ENCODE assay signal across 20 cellular contexts in the genomic region with DNA sequence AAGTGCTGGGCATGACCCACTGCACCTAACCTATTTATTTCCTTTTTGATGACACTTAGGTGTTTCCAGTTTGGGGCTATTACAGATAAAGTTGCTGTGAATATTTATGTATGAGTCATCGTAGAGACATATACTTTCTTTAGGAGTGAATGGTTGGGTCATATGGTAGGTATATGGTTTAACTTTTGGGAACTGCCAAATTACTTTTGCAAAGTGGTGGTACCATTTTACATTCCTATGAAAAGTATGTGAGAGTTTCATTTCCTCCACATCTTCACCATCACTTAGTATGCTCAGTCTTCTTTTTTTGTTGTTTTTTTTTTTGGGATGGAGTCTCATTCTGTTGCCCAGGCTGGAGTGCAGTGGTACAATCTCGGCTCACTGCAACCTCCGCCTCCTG. TPM values are rescaled to one million over a fixed set of nuclear protein-coding genes. Genes with fewer than 3 reads are reported as not detected.
DNase-seq lines count a peak whose midpoint lies in the region; ATAC-seq, FAIRE-seq and TF ChIP-seq lines count a peak whose summit lies in the region.
"Had no signal": no experiment of that assay in that cellular context is flagged by ENCODE, and none has a peak within 500 bp of the region (broad histone marks: within the 10 kb centered on the region; RNA-seq: fewer than 3 reads in every experiment).

No MANE protein-coding gene starts in this region.

- H3K27ac ChIP-seq in HepG2 (ENCODE audit: extremely low read length, insufficient read depth, low read length) (no peak overlapping the region), right lobe of liver (no peak overlapping the region), K562 (ENCODE audit: extremely low read depth, low read depth, low read length) (no peak overlapping the region)
- H3K27ac ChIP-seq: BLaER1 treated with 17β-estradiol and CSF1 and Interleukin-3, amounts not matched to agents 10 nM and 100 nM; GM23248 had no signal

- TF ChIP-seq POLR2A in HepG2 (IDR thresholded peaks at IDR 0.05; ENCODE audit: insufficient read depth in 1 of 2, low read depth in 2 of 2, low read length in 2 of 2) (no peak), right lobe of liver (IDR thresholded peaks at IDR 0.05) (no peak), K562 (conservative IDR thresholded peaks at IDR 0.05) (no peak)

- FAIRE-seq in HepG2 (lab: Jason Lieb, UNC) (no peak), K562 (lab: Jason Lieb, UNC) (no peak)
- FAIRE-seq: G401.6, GM12891, H54, HTR-8/SVneo had no signal

- no peak overlapping the region for H2AFZ ChIP-seq in HepG2 (ENCODE audit: low read length)
- H2AFZ ChIP-seq in K562 (ENCODE audit: low read depth, low read length) = no peak overlapping the region
- H2AFZ ChIP-seq: GM23248 had no signal

- H3K9me3 ChIP-seq in HepG2 (ENCODE audit: low read length) = no peaks in the 10 kb centered on the region
- H3K9me3 ChIP-seq in right lobe of liver = no peaks in the 10 kb centered on the region
- no peaks in the 10 kb centered on the region; the same call in 1 of the 2 replicates for H3K9me3 ChIP-seq in K562 (replicated peaks; ENCODE audit: control insufficient read depth, insufficient read depth, low read depth, low read length)

- peak; percentile 19 to 28 for ATAC-seq in activated CD4-positive, CD25-positive, alpha-beta regulatory T cell treated with anti-CD3 and anti-CD28 coated beads, Interleukin-2, amount 50 U/mL, for 24 hours
- ATAC-seq in HepG2 (no peak), right lobe of liver (no peak), K562 (peak; percentile 2)
- ATAC-seq: HCT116 had no signal

- H3K4me3 ChIP-seq in HepG2 (replicated peaks in 1 of 3; ENCODE audit: insufficient read depth in 1 of 3, low read depth in 2 of 3, low read length in 3 of 3) = no peak overlapping the region
- H3K4me3 ChIP-seq in right lobe of liver = no peak overlapping the region
- H3K4me3 ChIP-seq in K562 = no peak overlapping the region
- H3K4me3 ChIP-seq: BLaER1 treated with 17β-estradiol and CSF1 and Interleukin-3, amounts not matched to agents 10 nM and 100 nM; GM23248 had no signal

- H3K36me3 ChIP-seq in HepG2 (replicated peaks in 1 of 2; ENCODE audit: control insufficient read depth in 1 of 2, insufficient read depth in 2 of 2, low read length in 2 of 2) = no peaks in the 10 kb centered on the region
- H3K36me3 ChIP-seq in right lobe of liver = no peaks in the 10 kb centered on the region
- H3K36me3 ChIP-seq in K562 (ENCODE audit: control insufficient read depth, insufficient read depth, low read length) = no peaks in the 10 kb centered on the region; the same call in 2 of the 3 replicates
- H3K36me3 ChIP-seq: BLaER1 treated with 17β-estradiol and CSF1 and Interleukin-3, amounts not matched to agents 10 nM and 100 nM had no signal

- CTCF ChIA-PET in HepG2 (lab: Yijun Ruan, JAX; ENCODE audit: low intra/inter-chr PET ratio, low total read pairs) = no interaction called here
- CTCF ChIA-PET in K562 (lab: Yijun Ruan, JAX; ENCODE audit: low intra/inter-chr PET ratio) = no interaction called here

- H3K79me2 ChIP-seq in HepG2 (ENCODE audit: insufficient read depth, low read length) = no peaks in the 10 kb centered on the region
- H3K79me2 ChIP-seq in K562 (ENCODE audit: control insufficient read depth, insufficient read depth, low read length) = no peaks in the 10 kb centered on the region

- H3K9me1 ChIP-seq in K562 (ENCODE audit: control insufficient read depth, insufficient read depth, low read length) = no peaks in the 10 kb centered on the region

- no TSS peak for BruUV-seq in HepG2 (replicated peaks; lab: Mats Ljungman, UMichigan)
- no TSS peak for BruUV-seq in K562 (replicated peaks; lab: Mats Ljungman, UMichigan)

- H3K4me1 ChIP-seq in HepG2 (ENCODE audit: insufficient read depth, low read length) (peaks cover 40% of the 10 kb centered on the region), right lobe of liver (peaks cover 0 to 1% (median 0%) of the 10 kb centered on the region in 4 donors), K562 (replicated peaks in 1 of 2; ENCODE audit: control insufficient read depth in 2 of 2, insufficient read depth in 2 of 2, low read length in 2 of 2) (peaks cover 0 to 16% of the 10 kb centered on the region in 2 experiments; a peak in 3 of 5 replicates)

- in situ Hi-C loops in HepG2 (cut with HindIII; ENCODE audit: extremely low pct_ligation_motif_present, low pct_unique_long_range_greater_than_20kb) (no loop called here), K562 (cut with MboI) (no loop called here)

- TF ChIP-seq RAD21 in HepG2 (CRISPR knock-in tag; IDR thresholded peaks at IDR 0.05) = no peak
- TF ChIP-seq RAD21 in K562 (CRISPR knock-in tag; conservative IDR thresholded peaks at IDR 0.05 in 1 of 2, IDR thresholded peaks at IDR 0.05 in 1 of 2) = no peak

- 88% methylated on average over 3 of the region's 3 CpGs for whole genome bisulfite sequencing in HepG2 (ENCODE audit: low lambda C conversion rate)
- WGBS in right lobe of liver (ENCODE audit: insufficient coverage, low coverage, low lambda C conversion rate, missing lambda C conversion rate) = 77% methylated on average over 3 of the region's 3 CpGs
- 17% methylated on average over 3 of the region's 3 CpGs for WGBS in K562 (ENCODE audit: insufficient coverage, low coverage, missing lambda C conversion rate)

- POLR2A ChIA-PET in HepG2 (lab: Yijun Ruan, JAX) = no interaction called here
- POLR2A ChIA-PET in K562 (lab: Yijun Ruan, JAX) = interaction anchor here (1.8 to 3.0 kb wide), 2 partner anchors 11 to 205 kb away, joined by 4 to 11 read pairs; partner anchors contain the start of gene SRSF7

- H4K20me1 ChIP-seq in HepG2 (ENCODE audit: insufficient read depth, low read length) (no peaks in the 10 kb centered on the region), K562 (replicated peaks; ENCODE audit: control insufficient read depth, insufficient read depth, low read length) (no peaks in the 10 kb centered on the region)
- H4K20me1 ChIP-seq: BLaER1 treated with 17β-estradiol and CSF1 and Interleukin-3, amounts not matched to agents 10 nM and 100 nM had no signal

- intact Hi-C loops in HepG2 (cut with micrococcal nuclease; ENCODE audit: unreplicated experiment) (no loop called here), right lobe of liver (cut with DNase I) (no loop called here), K562 (cut with micrococcal nuclease) (no loop called here)

- H3K27me3 ChIP-seq in HepG2 (ENCODE audit: control insufficient read depth in 1 of 2, insufficient read depth in 2 of 2, low read length in 2 of 2) (no peaks in the 10 kb centered on the region), right lobe of liver (no peaks in the 10 kb centered on the region), K562 (ENCODE audit: control insufficient read depth in 2 of 2, insufficient read depth in 2 of 2, low read length in 2 of 2) (no peaks in the 10 kb centered on the region)
- H3K27me3 ChIP-seq: BLaER1 treated with 17β-estradiol and CSF1 and Interleukin-3, amounts not matched to agents 10 nM and 100 nM had no signal

- no peak overlapping the region for H3K4me2 ChIP-seq in HepG2 (ENCODE audit: low read depth, low read length)
- no peak overlapping the region for H3K4me2 ChIP-seq in K562 (ENCODE audit: insufficient read depth, low read length)
- H3K4me2 ChIP-seq: BLaER1 treated with 17β-estradiol and CSF1 and Interleukin-3, amounts not matched to agents 10 nM and 100 nM had no signal

- DNase-seq in activated CD4-positive, CD25-positive, alpha-beta regulatory T cell treated with anti-CD3 and anti-CD28 coated beads, Interleukin-2, amount 50 U/mL, for 72 hours = no peak
- DNase-seq in HepG2 (ENCODE audit: low spot score) (no peak), right lobe of liver (no peak), K562 (ENCODE audit: extremely low read depth in 1 of 4, low spot score in 3 of 4) (no peak), NCI-H1092 treated with DMSO at 0.1 percent for 48 hours (lab: John Stamatoyannopoulos, UW) (no peak), NCI-H2107 (lab: John Stamatoyannopoulos, UW) (no peak)
- DNase-seq: 8988T; ACHN; Calu3; CD4-positive, alpha-beta T cell; DMS 273 treated with DMSO at 0.1 percent for 48 hours; DMS79; GM23248 had no signal

- TF ChIP-seq EP300 in HepG2 (IDR thresholded peaks at IDR 0.05; ENCODE audit: low read depth in 2 of 2, low read length in 2 of 2) = no peak
- no peak for TF ChIP-seq EP300 in HepG2 (CRISPR knock-in tag; IDR thresholded peaks at IDR 0.05; ENCODE audit: borderline replicate concordance)
- no peak for TF ChIP-seq EP300 in K562 (IDR thresholded peaks at IDR 0.05; ENCODE audit: low read length)

- H3K9ac ChIP-seq in HepG2 (ENCODE audit: insufficient read depth, low read depth, low read length) = no peak overlapping the region
- H3K9ac ChIP-seq in K562 (ENCODE audit: insufficient read depth in 1 of 2, low read depth in 2 of 2, low read length in 2 of 2) = no peak overlapping the region
- H3K9ac ChIP-seq: BLaER1 treated with 17β-estradiol and CSF1 and Interleukin-3, amounts not matched to agents 10 nM and 100 nM; GM23248 had no signal

- TF ChIP-seq CTCF in HepG2 (CRISPR knock-in tag; IDR thresholded peaks at IDR 0.05) (no peak), right lobe of liver (IDR thresholded peaks at IDR 0.05) (no peak), K562 (IDR thresholded peaks at IDR 0.05 in 2 of 3, conservative IDR thresholded peaks at IDR 0.05 in 1 of 3; ENCODE audit: insufficient read depth in 2 of 3, low read depth in 1 of 3, low read length in 3 of 3) (no peak)

RNA-seq across cellular contexts. Expression of gene HNRNPLL, which starts 56.1 kb away (rescaled TPM):
- 91.9 and 103 TPM in 2 replicates for total RNA-seq in HepG2 (2016; rRNA removed; fragmentation: Illumina TruSeq; extraction: Trizol)
- total RNA-seq in HepG2 (2016; cell fraction: cytosol; rRNA removed; fragmentation: Illumina TruSeq; extraction: Trizol; ENCODE audit: low read depth) = 52.7 and 54.6 TPM in 2 replicates
- 92.9 and 108 TPM in 2 replicates for total RNA-seq in HepG2 (2016; cell fraction: insoluble cytoplasmic fraction; rRNA removed; fragmentation: Illumina TruSeq; extraction: Trizol)
- total RNA-seq in HepG2 (2016; cell fraction: membrane; rRNA removed; fragmentation: Illumina TruSeq; extraction: Trizol) = 54.8 and 56.7 TPM in 2 replicates
- 147 and 151 TPM in 2 replicates for total RNA-seq in HepG2 (2016; cell fraction: nucleus; rRNA removed; fragmentation: Illumina TruSeq; extraction: Trizol)
- 34.3 and 49.4 TPM in 2 replicates for polyA plus RNA-seq in HepG2 (2011; rRNA removed)
- 17.6 and 20.9 TPM in 2 replicates for polyA plus RNA-seq in HepG2 (2011; cell fraction: cytosol; rRNA removed)
- 29.2 and 34.2 TPM in 2 replicates for polyA plus RNA-seq in HepG2 (2011; cell fraction: nucleus; rRNA removed)
- 32.8 and 45.3 TPM in 2 replicates for polyA plus RNA-seq in HepG2 (2012)
- polyA plus RNA-seq in HepG2 (2016; cell fraction: cytosol; fragmentation: Illumina TruSeq; extraction: Trizol; ENCODE audit: low read depth) = 13.0 and 17.4 TPM in 2 replicates
- 75.8 and 78.0 TPM in 2 replicates for polyA plus RNA-seq in HepG2 (2016; cell fraction: insoluble cytoplasmic fraction; fragmentation: Illumina TruSeq; extraction: Trizol; ENCODE audit: low read depth)
- 27.6 and 27.9 TPM in 2 replicates for polyA plus RNA-seq in HepG2 (2016; cell fraction: membrane; fragmentation: Illumina TruSeq; extraction: Trizol; ENCODE audit: low read depth)
- polyA plus RNA-seq in HepG2 (2016; cell fraction: nucleus; fragmentation: Illumina TruSeq; extraction: Trizol; ENCODE audit: insufficient read depth, low read depth) = 66.8 and 68.2 TPM in 2 replicates
- polyA minus RNA-seq in HepG2 (2011; rRNA and poly(A)+ RNA removed; ENCODE audit: low replicate concordance) = 14.7 and 21.6 TPM in 2 replicates
- 25.8 and 30.8 TPM in 2 replicates for polyA minus RNA-seq in HepG2 (2011; cell fraction: cytosol; rRNA and poly(A)+ RNA removed)
- polyA minus RNA-seq in HepG2 (2011; cell fraction: nucleus; rRNA and poly(A)+ RNA removed) = 227 and 258 TPM in 2 replicates
- total RNA-seq in right lobe of liver = 10 to 100 TPM in 5 of 6 experiments, 1 to 10 TPM in 1; 9.2 to 15.9 (median 13.9) TPM
- 95.1 and 247 TPM in 2 replicates for total RNA-seq in K562 (2011; cell fraction: chromatin; rRNA removed; ENCODE audit: low replicate concordance)
- total RNA-seq in K562 (2011; cell fraction: nucleolus; rRNA removed) = 40.4 and 52.4 TPM in 2 replicates
- 85.7 and 116 TPM in 2 replicates for total RNA-seq in K562 (2011; cell fraction: nucleoplasm; rRNA removed)
- 67.5 and 73.0 TPM in 2 replicates for total RNA-seq in K562 (2014; rRNA removed)
- 86.9 and 102 TPM in 2 replicates for total RNA-seq in K562 (2014; rRNA removed; fragmentation: Illumina TruSeq; extraction: Trizol)
- total RNA-seq in K562 (2015; rRNA removed; fragmentation: Illumina TruSeq; extraction: Trizol) = 57.1 and 57.8 TPM in 2 replicates
- total RNA-seq in K562 (2021) = 85.4 and 94.0 TPM in 2 replicates
- 99.7 and 135 TPM in 2 replicates for polyA plus RNA-seq in K562 (2011; rRNA removed)
- polyA plus RNA-seq in K562 (2011; cell fraction: cytosol; rRNA removed) = 21.9 and 34.3 TPM in 2 replicates
- 60.8 and 87.5 TPM in 2 replicates for polyA plus RNA-seq in K562 (2011; cell fraction: nucleus; rRNA removed)
- 41.1 and 47.5 TPM in 2 replicates for polyA plus RNA-seq in K562 (2012)
- 46.8 and 49.3 TPM in 2 replicates for polyA plus RNA-seq in K562 (2014; fragmentation: Illumina TruSeq; extraction: Trizol)
- 10 to 100 TPM; 19.8 to 24.7 TPM for polyA plus RNA-seq in K562 (2014; fragmentation: Nextera tagmentation; extraction: Ambion mirVana)
- polyA plus RNA-seq in K562 (2014; rRNA removed) = 45.2 and 55.8 TPM in 2 replicates
- polyA minus RNA-seq in K562 (2011; rRNA and poly(A)+ RNA removed) = 160 and 182 TPM in 2 replicates
- 50.5 and 52.8 TPM in 2 replicates for polyA minus RNA-seq in K562 (2011; cell fraction: cytosol; rRNA and poly(A)+ RNA removed)
- polyA minus RNA-seq in K562 (2011; cell fraction: nucleus; rRNA and poly(A)+ RNA removed) = 79.6 and 164 TPM in 2 replicates

Comparison
In these comparisons a context has a peak if more than half of its experiments do, and no peak if none do; other contexts are left out.
1. ATAC-seq: peak in activated CD4-positive, CD25-positive, alpha-beta regulatory T cell treated with anti-CD3 and anti-CD28 coated beads, Interleukin-2, amount 50 U/mL, for 24 hours (2 of 2) and K562 (single experiment); none in HepG2 (single experiment) and right lobe of liver (0 of 4).